ENCODE assay signal across 1 cellular context in the genomic region with DNA sequence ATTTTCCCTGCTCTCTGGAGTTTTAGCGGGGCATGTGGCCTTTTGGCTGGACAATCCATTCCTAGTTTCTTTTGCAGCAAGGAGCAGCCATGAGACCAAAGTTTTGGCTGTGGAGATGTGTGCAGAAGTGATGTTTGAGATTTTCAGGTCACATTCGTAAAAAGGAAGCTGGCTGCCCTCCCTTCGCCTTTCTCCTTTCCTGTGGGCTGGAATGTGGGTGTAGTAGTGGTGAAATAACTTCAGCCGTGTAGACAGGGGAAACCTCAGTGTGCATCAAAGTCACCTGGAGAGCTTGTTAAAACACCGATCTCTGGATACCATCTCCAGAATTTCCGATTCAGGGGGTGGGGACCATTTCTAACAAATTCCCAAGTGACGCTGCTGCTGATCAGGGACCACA.
TF ChIP-seq lines count a peak whose summit lies in the region.

No MANE protein-coding gene starts in this region.

TF ChIP-seq in K562, 482 proteins besides CTCF, POLR2A, EP300 and RAD21 (continued from another document):
- TF ChIP-seq, protein P1, sequence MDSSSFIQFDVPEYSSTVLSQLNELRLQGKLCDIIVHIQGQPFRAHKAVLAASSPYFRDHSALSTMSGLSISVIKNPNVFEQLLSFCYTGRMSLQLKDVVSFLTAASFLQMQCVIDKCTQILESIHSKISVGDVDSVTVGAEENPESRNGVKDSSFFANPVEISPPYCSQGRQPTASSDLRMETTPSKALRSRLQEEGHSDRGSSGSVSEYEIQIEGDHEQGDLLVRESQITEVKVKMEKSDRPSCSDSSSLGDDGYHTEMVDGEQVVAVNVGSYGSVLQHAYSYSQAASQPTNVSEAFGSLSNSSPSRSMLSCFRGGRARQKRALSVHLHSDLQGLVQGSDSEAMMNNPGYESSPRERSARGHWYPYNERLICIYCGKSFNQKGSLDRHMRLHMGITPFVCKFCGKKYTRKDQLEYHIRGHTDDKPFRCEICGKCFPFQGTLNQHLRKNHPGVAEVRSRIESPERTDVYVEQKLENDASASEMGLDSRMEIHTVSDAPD (CRISPR knock-in tag; IDR thresholded peaks at IDR 0.05): no peak
- TF ChIP-seq POLR2G (IDR thresholded peaks at IDR 0.05; ENCODE audit: low read depth, low read length): no peak
- TF ChIP-seq PHF21A (IDR thresholded peaks at IDR 0.05; ENCODE audit: borderline replicate concordance, low read depth): no peak
- no peak for TF ChIP-seq CBFA2T2 (conservative IDR thresholded peaks at IDR 0.05)
- no peak for TF ChIP-seq NFYB (IDR thresholded peaks at IDR 0.05; ENCODE audit: extremely low read depth, insufficient read length)
- no peak for TF ChIP-seq CSDE1 (IDR thresholded peaks at IDR 0.05)
TF ChIP-seq in K562: peak in this region for 0.
